9 cellular contexts compared by ENCODE assay signal in genomic region chr10:99329891-99330674, GRCh38. TPM values are rescaled to one million over a fixed set of nuclear protein-coding genes. Genes with fewer than 3 reads are reported as not detected.
DNase-seq lines count a peak whose midpoint lies in the region; ATAC-seq, FAIRE-seq and TF ChIP-seq lines count a peak whose summit lies in the region.
"Had no signal": no experiment of that assay in that cellular context is flagged by ENCODE, and none has a peak within 500 bp of the region (broad histone marks: within the 10 kb centered on the region; RNA-seq: fewer than 3 reads in every experiment).

No MANE protein-coding gene starts in this region.

- peaks cover 12% of the 10 kb centered on the region for H3K4me1 Mint-ChIP-seq in activated naive CD8-positive, alpha-beta T cell (ENCODE audit: low read depth)
- H3K4me1 Mint-ChIP-seq in stimulated activated memory B cell treated with anti-CD40 and anti-IgM and Interleukin-4, amounts not matched to agents 10 μg/mL and 1 μg/mL and 100 μg/mL, for 72 hours, result no peaks in the 10 kb centered on the region

- H3K27ac ChIP-seq in A549 (peak overlapping the region; percentile 69 to 91), smooth muscle cell (ENCODE audit: low read depth) (no peak overlapping the region)

- H3F3A ChIP-seq in smooth muscle cell (ENCODE audit: low read depth), result no peaks in the 10 kb centered on the region

- no peak overlapping the region for H3K27ac Mint-ChIP-seq in activated naive CD8-positive, alpha-beta T cell
- no peak overlapping the region for H3K27ac Mint-ChIP-seq in stimulated activated memory B cell treated with anti-CD40 and anti-IgM and Interleukin-4, amounts not matched to agents 10 μg/mL and 1 μg/mL and 100 μg/mL, for 72 hours

- H3K4me3 ChIP-seq in A549 (peak overlapping the region; percentile 84), iPS-11a (ENCODE audit: low read depth, low read length) (peak overlapping the region; percentile 63), smooth muscle cell (peak overlapping the region; percentile 55)

- TF ChIP-seq POLR2A in A549 (IDR thresholded peaks at IDR 0.05; ENCODE audit: low read length), result peak; percentile 7; the same call in 1 of the 2 replicates

- 50% methylated on average over 26 of the region's 84 CpGs for WGBS in A549 (ENCODE audit: missing lambda C conversion rate)
- 9% methylated on average over 81 of the region's 84 CpGs for whole genome bisulfite sequencing in smooth muscle cell (ENCODE audit: low lambda C conversion rate)

- peak overlapping the region; percentile 92 for H3K4me2 ChIP-seq in A549
- H3K4me2 ChIP-seq in smooth muscle cell, result peak overlapping the region; percentile 91

- TF ChIP-seq RAD21 in A549 (conservative IDR thresholded peaks at IDR 0.05 in 1 of 2, IDR thresholded peaks at IDR 0.05 in 1 of 2), result no peak

- peaks cover 31% of the 10 kb centered on the region for H3K27me3 Mint-ChIP-seq in activated naive CD8-positive, alpha-beta T cell
- H3K27me3 Mint-ChIP-seq in stimulated activated memory B cell treated with anti-CD40 and anti-IgM and Interleukin-4, amounts not matched to agents 10 μg/mL and 1 μg/mL and 100 μg/mL, for 72 hours, result peaks cover 45% of the 10 kb centered on the region

- DNase-seq in A549 (ENCODE audit: low read depth in 1 of 2, low spot score in 1 of 2) (peak in 1 of 2 experiments; percentile 45), smooth muscle cell (lab: John Stamatoyannopoulos, UW; ENCODE audit: unreplicated experiment) (no peak)

- no peaks in the 10 kb centered on the region for H3K9me3 ChIP-seq in A549
- no peaks in the 10 kb centered on the region for H3K9me3 ChIP-seq in smooth muscle cell (replicated peaks; ENCODE audit: low read depth)

- no peaks in the 10 kb centered on the region for H3K36me3 ChIP-seq in smooth muscle cell (ENCODE audit: low read depth)

- peaks cover 68% of the 10 kb centered on the region for H3K27me3 ChIP-seq in smooth muscle cell (ENCODE audit: low read depth)

- ATAC-seq in A549 (peak; percentile 70), GM18858 (IDR thresholded peaks at IDR 0.05; ENCODE audit: unreplicated experiment) (peak; percentile 13), HG03354 (IDR thresholded peaks at IDR 0.05; ENCODE audit: poor library complexity, severe bottlenecking, unreplicated experiment) (peak; percentile 42), GM21515 (IDR thresholded peaks at IDR 0.05; ENCODE audit: unreplicated experiment) (no peak)
- no peak for ATAC-seq in stimulated activated memory B cell treated with anti-CD40 and anti-IgM and Interleukin-4, amounts not matched to agents 10 μg/mL and 1 μg/mL and 100 μg/mL, for 72 hours

- peaks cover 25% of the 10 kb centered on the region for H3K4me1 ChIP-seq in A549
- peaks cover 14% of the 10 kb centered on the region for H3K4me1 ChIP-seq in smooth muscle cell (ENCODE audit: low read depth)

- H3K79me2 ChIP-seq in smooth muscle cell (ENCODE audit: low read depth), result no peaks in the 10 kb centered on the region

- H2AFZ ChIP-seq in smooth muscle cell (ENCODE audit: low read depth), result no peak overlapping the region

- CTCF ChIA-PET in A549 (lab: Yijun Ruan, JAX), result interaction anchor here (0.7 to 1.6 kb wide), 5 partner anchors 17 to 266 kb away, joined by 3 to 6 read pairs (median 3); no protein-coding TSS in a partner anchor

- H3K36me3 Mint-ChIP-seq in activated naive CD8-positive, alpha-beta T cell, result no peaks in the 10 kb centered on the region
- no peaks in the 10 kb centered on the region for H3K36me3 Mint-ChIP-seq in stimulated activated memory B cell treated with anti-CD40 and anti-IgM and Interleukin-4, amounts not matched to agents 10 μg/mL and 1 μg/mL and 100 μg/mL, for 72 hours

- H3K4me3 Mint-ChIP-seq in activated naive CD8-positive, alpha-beta T cell, result peak overlapping the region; percentile 81
- no peak overlapping the region for H3K4me3 Mint-ChIP-seq in stimulated activated memory B cell treated with anti-CD40 and anti-IgM and Interleukin-4, amounts not matched to agents 10 μg/mL and 1 μg/mL and 100 μg/mL, for 72 hours

- no peaks in the 10 kb centered on the region for H3K9me3 Mint-ChIP-seq in activated naive CD8-positive, alpha-beta T cell (ENCODE audit: low read depth)
- peaks cover 2% of the 10 kb centered on the region for H3K9me3 Mint-ChIP-seq in stimulated activated memory B cell treated with anti-CD40 and anti-IgM and Interleukin-4, amounts not matched to agents 10 μg/mL and 1 μg/mL and 100 μg/mL, for 72 hours

- FAIRE-seq in A549 (lab: Jason Lieb, UNC), result no peak
- FAIRE-seq: GM18507 had no signal

- H4K20me1 ChIP-seq in smooth muscle cell (ENCODE audit: low read depth), result no peaks in the 10 kb centered on the region

- TF ChIP-seq CTCF in A549 (IDR thresholded peaks at IDR 0.05), result no peak
- no peak for TF ChIP-seq CTCF in smooth muscle cell (IDR thresholded peaks at IDR 0.05; ENCODE audit: borderline replicate concordance, insufficient read depth, poor library complexity, severe bottlenecking)

- H3K9ac ChIP-seq in smooth muscle cell (ENCODE audit: low read depth), result no peak overlapping the region

- no peak; a peak in 1 of 5 replicates for TF ChIP-seq EP300 in A549 (IDR thresholded peaks at IDR 0.05)

- POLR2A ChIA-PET in A549 (lab: Yijun Ruan, JAX), result interaction anchor here (1.3 to 1.9 kb wide), 2 partner anchors 8 to 101 kb away, joined by 7 to 15 read pairs; partner anchors contain the start of gene GOT1

TF ChIP-seq in A549, 52 proteins besides CTCF, POLR2A, EP300 and RAD21:
- TF ChIP-seq E2F6 (IDR thresholded peaks at IDR 0.05; ENCODE audit: borderline replicate concordance, low read depth) (peak; percentile 64; the same call in 1 of the 2 replicates), RFX5 (IDR thresholded peaks at IDR 0.05) (no peak), HDAC2 (IDR thresholded peaks at IDR 0.05) (0 out of 2 replicates have a peak, but pooled peaks have one; percentile 7), MAX (IDR thresholded peaks at IDR 0.05) (peak; percentile 52; the same call in 1 of the 2 replicates)

RNA-seq across cellular contexts. Expression of gene CNNM1, which starts 0.9 kb away (rescaled TPM):
- polyA plus RNA-seq in A549 (2011; rRNA removed) (14.2 and 17.0 TPM in 2 replicates), A549 (2017; fragmentation: RNase III; extraction: RNeasy Plus Mini Kit Qiagen cat#74134 plus additional on column Dnase treatment) (12.5 to 17.7 TPM (median 17.5 TPM) in 3 replicates), smooth muscle cell (not detected in 2 replicates)
- 9.8 and 13.4 TPM in 2 replicates for polyA plus RNA-seq in A549 (2012; cell fraction: cytosol; rRNA removed)
- 13.9 and 16.4 TPM in 2 replicates for polyA plus RNA-seq in A549 (2012; cell fraction: nucleus; rRNA removed)
- 19.2 and 22.0 TPM in 2 replicates for polyA minus RNA-seq in A549 (2011; rRNA and poly(A)+ RNA removed)
- 0.04 TPM in 1 of 2 replicates, not detected in the other for total RNA-seq in smooth muscle cell

Comparison
In these comparisons a context has a peak if more than half of its experiments do, and no peak if none do; other contexts are left out.
1. ATAC-seq: peak in A549 (2 of 2), GM18858 (single experiment) and HG03354 (single experiment); none in stimulated activated memory B cell treated with anti-CD40 and anti-IgM and Interleukin-4, amounts not matched to agents 10 μg/mL and 1 μg/mL and 100 μg/mL, for 72 hours (single experiment) and GM21515 (single experiment).
2. Peak in every context shown above with its lines, with median percentiles within 50 percentile points of each other: H3K4me3 ChIP-seq.